In the genomic region with DNA sequence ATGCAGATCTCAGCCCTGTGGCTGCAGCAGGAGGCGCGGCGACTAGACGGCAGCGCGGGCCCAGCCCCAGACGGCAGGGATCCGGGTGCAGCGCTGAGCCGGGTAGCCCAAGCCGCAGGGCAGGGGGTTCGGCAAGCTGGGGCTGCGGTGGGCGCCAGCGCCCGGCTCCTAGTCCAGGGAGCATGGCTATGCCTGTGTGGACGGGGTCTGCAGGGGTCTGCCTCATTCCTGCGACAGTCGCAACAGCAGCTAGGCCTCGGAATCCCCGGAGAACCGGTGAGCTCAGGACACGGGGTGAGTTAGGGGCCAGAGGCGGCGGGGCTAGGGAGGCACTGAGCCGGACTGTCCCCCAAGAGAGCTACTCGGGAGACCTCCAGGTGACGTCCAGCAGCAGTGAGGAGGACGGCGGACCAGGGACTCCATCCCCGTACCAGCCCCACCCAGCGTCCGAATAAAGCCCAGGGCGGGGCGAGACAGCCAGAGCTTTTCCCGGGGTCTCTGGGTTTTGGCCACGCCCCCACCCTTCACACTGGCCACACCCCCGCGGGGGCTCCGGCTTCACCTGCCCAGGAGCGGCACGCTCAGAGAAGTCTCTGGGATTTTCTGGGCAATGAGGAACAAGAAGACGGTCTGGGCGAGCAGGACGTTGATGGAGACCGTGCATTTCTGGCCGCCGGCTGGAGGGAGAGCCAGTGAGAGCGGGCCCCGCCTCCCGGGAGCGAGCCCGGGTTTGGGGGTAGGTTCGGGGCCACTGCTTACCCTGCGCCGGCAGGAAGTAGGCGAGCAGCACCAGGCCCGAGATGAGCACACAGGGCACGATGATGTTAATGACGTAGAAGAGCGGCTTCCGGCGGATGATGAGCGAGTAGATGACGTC, we compare ENCODE assay signal across 8 cellular contexts. TPM values are rescaled to one million over a fixed set of nuclear protein-coding genes. Genes with fewer than 3 reads are reported as not detected.
DNase-seq lines count a peak whose midpoint lies in the region; ATAC-seq and TF ChIP-seq lines count a peak whose summit lies in the region.

No MANE protein-coding gene starts in this region.

- peaks cover 21 to 29% (median 23%) of the 10 kb centered on the region in 3 donors for H3K4me1 ChIP-seq in skeletal muscle tissue (ENCODE audit: control insufficient read depth in 3 of 3, insufficient read depth in 3 of 3, low read length in 3 of 3)

- no peak overlapping the region for H3K27ac ChIP-seq in skeletal muscle tissue (ENCODE audit: low read depth, low read length)

- peaks cover 13 to 17% (median 14%) of the 10 kb centered on the region in 3 donors for H3K36me3 ChIP-seq in skeletal muscle tissue (ENCODE audit: control insufficient read depth in 3 of 3, insufficient read depth in 3 of 3, low read length in 3 of 3)

- no peak overlapping the region for H3K9ac ChIP-seq in skeletal muscle tissue (ENCODE audit: low read depth in 1 of 3, low read length in 3 of 3)

- no peak for ATAC-seq in GM18867 (IDR thresholded peaks at IDR 0.05; ENCODE audit: unreplicated experiment)

- no peaks in the 10 kb centered on the region for H3K9me3 ChIP-seq in skeletal muscle tissue (ENCODE audit: control insufficient read depth in 3 of 3, low read length in 3 of 3)

- DNase-seq in activated T-cell treated with anti-CD3 and anti-CD28 coated beads for 48 hours (ENCODE audit: low read depth) (peak; percentile 33), fibroblast of villous mesenchyme (ENCODE audit: low read depth) (no peak), SK-N-DZ (ENCODE audit: low spot score) (no peak), OCI-M2 (lab: John Stamatoyannopoulos, UW; ENCODE audit: unreplicated experiment) (no peak), MV-4-11 (lab: John Stamatoyannopoulos, UW) (no peak)

- no peak for TF ChIP-seq CTCF in fibroblast of villous mesenchyme (IDR thresholded peaks at IDR 0.05; ENCODE audit: insufficient read depth, low read depth, low read length)

- H3K27me3 ChIP-seq in skeletal muscle tissue (ENCODE audit: control insufficient read depth in 3 of 3, insufficient read depth in 3 of 3, low read length in 3 of 3) = peaks cover 0 to 24% (median 12%) of the 10 kb centered on the region in 3 donors

- H3K4me3 ChIP-seq in GM08714 (ENCODE audit: low read length) = peak overlapping the region; percentile 13; the same call in 1 of the 2 replicates
- peak overlapping the region; percentile 66 for H3K4me3 ChIP-seq in fibroblast of villous mesenchyme (ENCODE audit: low read depth, low read length)
- H3K4me3 ChIP-seq in skeletal muscle tissue (ENCODE audit: low read length in 3 of 3) = peak overlapping the region in 2 of 3 donors; percentile 22 to 62

RNA-seq across cellular contexts. Expression of a gene that starts 1.1 kb away (rescaled TPM):
- total RNA-seq in fibroblast of villous mesenchyme (3.5 and 3.9 TPM in 2 replicates), skeletal muscle tissue (2.6 TPM)
- 0.12 and 0.69 TPM in 2 replicates for polyA plus RNA-seq in SK-N-DZ (2014; cell fraction: cytosol; rRNA removed)
- 1.1 and 2.1 TPM in 2 replicates for polyA plus RNA-seq in SK-N-DZ (2014; cell fraction: nucleus; rRNA removed)

RNA-seq across cellular contexts. Expression of a gene that starts 2.4 kb away (rescaled TPM):
- total RNA-seq in fibroblast of villous mesenchyme = under 0.01 and 0.32 TPM in 2 replicates
- 1.0 TPM for total RNA-seq in skeletal muscle tissue
- polyA plus RNA-seq in SK-N-DZ (2014; cell fraction: cytosol; rRNA removed) = 0.19 and 0.62 TPM in 2 replicates
- 1.3 and 2.7 TPM in 2 replicates for polyA plus RNA-seq in SK-N-DZ (2014; cell fraction: nucleus; rRNA removed)

RNA-seq across cellular contexts. Expression of a gene that starts 31.6 kb away (rescaled TPM):
- not detected in 2 replicates for total RNA-seq in fibroblast of villous mesenchyme
- total RNA-seq in skeletal muscle tissue = under 0.01 TPM
- not detected in 2 replicates for polyA plus RNA-seq in SK-N-DZ (2014; cell fraction: cytosol; rRNA removed)
- polyA plus RNA-seq in SK-N-DZ (2014; cell fraction: nucleus; rRNA removed) = not detected in 2 replicates

RNA-seq across cellular contexts. Expression of a gene that starts 39.4 kb away (rescaled TPM):
- total RNA-seq in fibroblast of villous mesenchyme = 51.8 and 64.7 TPM in 2 replicates
- total RNA-seq in skeletal muscle tissue = 59.5 TPM
- 118 and 132 TPM in 2 replicates for polyA plus RNA-seq in SK-N-DZ (2014; cell fraction: cytosol; rRNA removed)
- 65.5 and 71.8 TPM in 2 replicates for polyA plus RNA-seq in SK-N-DZ (2014; cell fraction: nucleus; rRNA removed)

RNA-seq across cellular contexts. Expression of a gene that starts 39.6 kb away (rescaled TPM):
- total RNA-seq in fibroblast of villous mesenchyme (26.4 and 34.5 TPM in 2 replicates), skeletal muscle tissue (12.0 TPM)
- 66.0 and 77.3 TPM in 2 replicates for polyA plus RNA-seq in SK-N-DZ (2014; cell fraction: cytosol; rRNA removed)
- polyA plus RNA-seq in SK-N-DZ (2014; cell fraction: nucleus; rRNA removed) = 84.6 and 104 TPM in 2 replicates

Comparison
In these comparisons a context has a peak if more than half of its experiments do, and no peak if none do; other contexts are left out.
1. H3K4me3 ChIP-seq: peak in every context shown above with its lines; median percentile 66 in fibroblast of villous mesenchyme; 42 in skeletal muscle tissue; 13 in GM08714.